ENCODE assay signal across 6 cellular contexts in the genomic region with DNA sequence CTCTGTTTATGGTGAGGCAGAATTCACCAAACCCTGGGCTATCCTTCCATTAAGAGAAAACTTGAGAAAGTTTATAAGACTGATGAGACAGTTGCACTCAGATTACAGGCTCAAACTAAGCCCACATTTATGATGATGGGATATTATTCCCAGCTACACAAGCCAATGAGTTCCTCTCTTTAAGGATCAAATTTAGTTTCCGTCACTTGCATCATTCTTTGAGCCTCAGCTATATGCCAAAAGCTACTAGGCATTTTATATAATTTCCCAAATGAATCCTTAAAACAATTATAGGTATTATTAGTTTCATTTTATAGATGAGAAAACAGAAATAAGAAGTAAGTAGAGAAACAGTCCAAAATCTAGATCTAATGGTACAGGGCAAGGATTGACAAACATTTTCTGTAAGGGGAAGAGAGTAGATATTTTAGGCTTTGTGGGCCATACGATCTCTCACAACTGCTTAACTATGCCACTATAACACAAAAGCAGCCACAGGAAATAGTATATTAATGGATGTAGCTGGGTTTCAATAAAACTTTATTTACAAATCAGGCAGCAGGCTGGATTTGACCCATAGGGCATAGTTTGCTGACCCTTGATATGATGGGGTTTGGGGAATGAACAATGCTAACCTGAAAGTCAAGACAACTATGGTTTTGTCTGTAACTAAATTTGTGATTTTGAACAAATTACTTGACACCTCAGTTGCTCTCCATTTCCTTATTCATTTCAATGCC.
"Had no signal": no experiment of that assay in that cellular context is flagged by ENCODE, and none has a peak within 500 bp of the region (broad histone marks: within the 10 kb centered on the region; RNA-seq: fewer than 3 reads in every experiment).

No MANE protein-coding gene starts in this region.

- H3K27ac ChIP-seq: GM23248 had no signal

- H3K4me3 ChIP-seq: GM23248, HAP-1 had no signal

- DNase-seq: GM23248, GOT3, H7 had no signal

- H3K4me1 Mint-ChIP-seq: IgD-negative memory B cell had no signal

- H3K4me3 Mint-ChIP-seq: HFFc6, IgD-negative memory B cell had no signal

- H3K36me3 ChIP-seq: HAP-1 had no signal

- H3K9me3 Mint-ChIP-seq: HFFc6 had no signal

- H3K9ac ChIP-seq: GM23248 had no signal
